ENCODE assay signal across 11 cellular contexts in the genomic region with DNA sequence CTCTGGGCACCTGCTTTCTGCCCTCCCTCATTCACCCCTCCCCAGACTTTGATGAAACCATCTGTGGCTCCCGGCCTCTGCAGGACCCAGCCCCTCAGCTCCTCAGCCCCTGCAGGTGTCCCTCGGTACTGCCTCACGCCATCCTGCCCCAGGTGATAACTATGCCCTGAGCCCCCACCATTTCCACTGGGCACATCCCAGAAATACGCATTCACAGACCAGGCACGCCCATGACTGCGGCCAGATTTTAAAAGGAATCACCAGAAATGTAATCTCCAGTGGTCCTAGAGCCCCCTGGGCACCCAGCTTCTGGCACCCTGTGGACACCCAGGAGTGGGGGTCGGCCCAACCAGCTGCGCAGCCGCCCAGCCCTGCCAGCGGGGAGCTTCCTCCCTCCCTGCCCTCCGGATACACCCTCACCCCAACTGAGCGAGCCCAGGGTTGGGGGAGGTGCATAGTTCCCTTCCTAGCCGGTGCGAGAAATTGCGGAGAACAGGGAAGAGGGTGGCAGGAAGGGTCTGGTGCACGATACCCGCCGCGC. TPM values are rescaled to one million over a fixed set of nuclear protein-coding genes. Genes with fewer than 3 reads are reported as not detected.
DNase-seq lines count a peak whose midpoint lies in the region; ATAC-seq, FAIRE-seq and TF ChIP-seq lines count a peak whose summit lies in the region.
"Had no signal": no experiment of that assay in that cellular context is flagged by ENCODE, and none has a peak within 500 bp of the region (broad histone marks: within the 10 kb centered on the region; RNA-seq: fewer than 3 reads in every experiment).

No MANE protein-coding gene starts in this region.

- no peaks in the 10 kb centered on the region for H4K20me1 ChIP-seq in DOHH2 (ENCODE audit: control insufficient read depth, insufficient read depth, low read depth, low read length)

- peaks cover 8 to 27% of the 10 kb centered on the region in 2 donors for H3K27me3 Mint-ChIP-seq in natural killer cell (ENCODE audit: low read depth in 2 of 2)

- H3K4me1 Mint-ChIP-seq in natural killer cell = peaks cover 0 to 24% of the 10 kb centered on the region in 2 donors

- H3F3A ChIP-seq in DOHH2 (ENCODE audit: control insufficient read depth, insufficient read depth) = no peaks in the 10 kb centered on the region

- no peak for FAIRE-seq in RCC 7860 (lab: Jason Lieb, UNC)

- no peak overlapping the region for H3K27ac ChIP-seq in DOHH2 (ENCODE audit: low read depth, low read length)
- H3K27ac ChIP-seq: upper lobe of left lung had no signal

- no peaks in the 10 kb centered on the region for H3K27me3 ChIP-seq in DOHH2 (ENCODE audit: control insufficient read depth, low read length)

- no peak overlapping the region for H3K4me3 Mint-ChIP-seq in natural killer cell

- no peak overlapping the region for H3K4me2 ChIP-seq in DOHH2 (ENCODE audit: low read length)

- no peaks in the 10 kb centered on the region for H3K9me2 ChIP-seq in DOHH2 (replicated peaks; ENCODE audit: control insufficient read depth, low read length)

- TF ChIP-seq CTCF in DOHH2 (IDR thresholded peaks at IDR 0.05; ENCODE audit: low read depth, low read length, poor library complexity, severe bottlenecking) (peak; percentile 46), LNCAP (IDR thresholded peaks at IDR 0.05) (peak; percentile 22; the same call in 1 of the 2 replicates), natural killer cell (IDR thresholded peaks at IDR 0.05) (peak; percentile 33)

- H3K4me3 ChIP-seq in DOHH2 (ENCODE audit: low read length) = no peak overlapping the region
- H3K4me3 ChIP-seq: lung had no signal

- peak in 1 of 3 donors; percentile 54 for ATAC-seq in natural killer cell
- no peak for ATAC-seq in HG03457 (IDR thresholded peaks at IDR 0.05; ENCODE audit: unreplicated experiment)
- ATAC-seq in GM18870 (IDR thresholded peaks at IDR 0.05; ENCODE audit: unreplicated experiment) = no peak

- H3K27ac Mint-ChIP-seq in natural killer cell = no peak overlapping the region

- no peaks in the 10 kb centered on the region for H3K36me3 ChIP-seq in DOHH2 (ENCODE audit: control insufficient read depth, low read length)
- H3K36me3 ChIP-seq: upper lobe of left lung had no signal

- DNase-seq in activated naive CD4-positive, alpha-beta T cell treated with anti-CD3 and anti-CD28 coated beads, Interleukin-2, amount 50 U/mL, for 16 hours = peak; percentile 31
- DNase-seq in natural killer cell = no peak
- no peak for DNase-seq in HCEC 1CT
- no peak for DNase-seq in RCC 7860 (ENCODE audit: low spot score)

- intact Hi-C loops in natural killer cell (cut with micrococcal nuclease) = no loop called here

- no peaks in the 10 kb centered on the region for H3K9me3 ChIP-seq in DOHH2 (ENCODE audit: control insufficient read depth, insufficient read depth, low read length)
- H3K9me3 ChIP-seq: upper lobe of left lung had no signal

- no peaks in the 10 kb centered on the region for H3K79me2 ChIP-seq in DOHH2 (ENCODE audit: control insufficient read depth, low read length)

- H3K9me3 Mint-ChIP-seq in natural killer cell = no peaks in the 10 kb centered on the region

- no peaks in the 10 kb centered on the region for H3K4me1 ChIP-seq in DOHH2 (ENCODE audit: control insufficient read depth, low read length)

- no peaks in the 10 kb centered on the region for H3K36me3 Mint-ChIP-seq in natural killer cell

RNA-seq across cellular contexts. Expression of gene NTSR1, which starts 0.6 kb away (rescaled TPM):
- under 1 TPM in 2 of 3 donors, not detected in 1; 0.11 to 0.45 TPM for total RNA-seq in natural killer cell
- total RNA-seq: SK-MEL-5 had no signal
